Comparison of ENCODE assay signal across 19 cellular contexts in the genomic region with DNA sequence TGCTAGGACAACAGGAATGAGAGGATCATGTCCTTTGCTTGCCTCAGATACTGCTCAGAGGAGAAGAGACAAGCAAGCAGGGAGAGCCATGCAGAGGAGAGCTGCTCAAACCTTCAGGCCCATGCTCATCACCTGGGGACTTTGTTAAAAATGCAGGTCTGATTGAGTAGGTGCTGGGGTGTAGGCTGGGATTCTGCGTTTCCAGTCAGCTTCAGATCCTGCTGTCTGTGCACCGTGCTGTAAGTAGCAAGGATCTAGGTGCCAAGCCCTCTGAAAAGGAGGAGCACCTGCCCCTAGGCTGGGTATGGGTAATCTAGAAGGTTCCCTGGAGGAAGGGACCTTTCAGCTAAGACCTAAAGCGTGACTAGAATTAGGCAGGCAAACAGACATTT. TPM values are rescaled to one million over a fixed set of nuclear protein-coding genes. Genes with fewer than 3 reads are reported as not detected.
DNase-seq lines count a peak whose midpoint lies in the region; ATAC-seq and TF ChIP-seq lines count a peak whose summit lies in the region.
"Had no signal": no experiment of that assay in that cellular context is flagged by ENCODE, and none has a peak within 500 bp of the region (broad histone marks: within the 10 kb centered on the region; RNA-seq: fewer than 3 reads in every experiment).

No MANE protein-coding gene starts in this region.

- no peaks in the 10 kb centered on the region for H3K27me3 ChIP-seq in CD8-positive, alpha-beta T cell (ENCODE audit: insufficient read depth, low read length)
- H3K27me3 ChIP-seq in lung (ENCODE audit: control insufficient read depth, insufficient read depth): no peaks in the 10 kb centered on the region
- no peaks in the 10 kb centered on the region for H3K27me3 ChIP-seq in sigmoid colon
- H3K27me3 ChIP-seq: adrenal gland had no signal

- no peak overlapping the region for H3K4me3 ChIP-seq in CD8-positive, alpha-beta T cell (ENCODE audit: low read depth, low read length)
- H3K4me3 ChIP-seq in lung: no peak overlapping the region
- H3K4me3 ChIP-seq in sigmoid colon: no peak overlapping the region
- H3K4me3 ChIP-seq: adrenal gland had no signal

- H3K27ac ChIP-seq in CD8-positive, alpha-beta T cell (ENCODE audit: low read depth, low read length): no peak overlapping the region
- H3K27ac ChIP-seq in lung (ENCODE audit: low read depth in 1 of 2, low read length in 1 of 2) (no peak overlapping the region), sigmoid colon (peak overlapping the region; percentile 86 to 93 (median 88))

- TF ChIP-seq POLR2A in sigmoid colon (IDR thresholded peaks at IDR 0.05): no peak

- TF ChIP-seq CTCF in CD8-positive, alpha-beta T cell (IDR thresholded peaks at IDR 0.05): no peak
- TF ChIP-seq CTCF in lung (IDR thresholded peaks at IDR 0.05; ENCODE audit: control extremely low read depth, extremely low read depth): no peak
- no peak for TF ChIP-seq CTCF in sigmoid colon (IDR thresholded peaks at IDR 0.05)
- no peak for TF ChIP-seq CTCF in omental fat pad (IDR thresholded peaks at IDR 0.05)

- DNase-seq in CD8-positive, alpha-beta T cell: no peak
- DNase-seq in T-helper 17 cell: no peak
- no peak for DNase-seq in lung (ENCODE audit: low spot score)
- no peak for DNase-seq in sigmoid colon
- no peak for DNase-seq in Right ventricle myocardium inferior (ENCODE audit: missing footprints)
- DNase-seq in activated CD4-positive, alpha-beta T cell treated with anti-CD3 and anti-CD28 coated beads for 1 hour: no peak
- DNase-seq in omental fat pad (ENCODE audit: low spot score): no peak
- DNase-seq in NOMO-1 treated with dmso at 0.1 percent for 144 hours (lab: John Stamatoyannopoulos, UW; ENCODE audit: unreplicated experiment): no peak
- DNase-seq: activated effector memory CD4-positive, alpha-beta T cell treated with Interleukin-2 at 50 U/mL for 16 hours; adrenal gland; CD8-positive, alpha-beta memory T cell; effector CD4-positive, alpha-beta T cell; H7; immature natural killer cell; NCI-H2029 treated with DMSO at 0.1 percent for 48 hours; NCI-H510A treated with DMSO at 0.1 percent for 48 hours; SIG-M5 had no signal

- H3K4me1 ChIP-seq in CD8-positive, alpha-beta T cell (ENCODE audit: insufficient read depth, low read length): peaks cover 50% of the 10 kb centered on the region
- H3K4me1 ChIP-seq in lung (ENCODE audit: control insufficient read depth in 2 of 2, insufficient read depth in 2 of 2, low read length in 2 of 2): peaks cover 5 to 14% of the 10 kb centered on the region in 2 donors
- peaks cover 0 to 98% (median 92%) of the 10 kb centered on the region in 4 donors for H3K4me1 ChIP-seq in sigmoid colon

- peak overlapping the region; percentile 0 for H3K27ac Mint-ChIP-seq in CD8-positive, alpha-beta T cell
- peak overlapping the region; percentile 67 for H3K27ac Mint-ChIP-seq in T-helper 17 cell
- H3K27ac Mint-ChIP-seq: T-helper 1 cell treated with Interleukin-12 subunit alpha and Interleukin-12 subunit beta and Interleukin-4 antibody, amounts not matched to agents 30 μg/mL and 1 μg/mL, for 36 hours had no signal

- peaks cover 2% of the 10 kb centered on the region for H3K36me3 Mint-ChIP-seq in CD8-positive, alpha-beta T cell
- H3K36me3 Mint-ChIP-seq in T-helper 17 cell (ENCODE audit: low read depth): no peaks in the 10 kb centered on the region
- H3K36me3 Mint-ChIP-seq: immature natural killer cell had no signal

- no peaks in the 10 kb centered on the region for H3K36me3 ChIP-seq in CD8-positive, alpha-beta T cell (ENCODE audit: insufficient read depth, low read length)
- H3K36me3 ChIP-seq in lung (ENCODE audit: control insufficient read depth in 2 of 2, insufficient read depth in 2 of 2, low read length in 2 of 2) (no peaks in the 10 kb centered on the region), sigmoid colon (no peaks in the 10 kb centered on the region)
- H3K36me3 ChIP-seq: adrenal gland had no signal

- no peak overlapping the region for H3K4me3 Mint-ChIP-seq in CD8-positive, alpha-beta T cell
- no peak overlapping the region for H3K4me3 Mint-ChIP-seq in T-helper 17 cell
- H3K4me3 Mint-ChIP-seq: CD8-positive, alpha-beta memory T cell; IgD-negative memory B cell; immature natural killer cell; T-helper 1 cell treated with Interleukin-12 subunit alpha and Interleukin-12 subunit beta and Interleukin-4 antibody, amounts not matched to agents 30 μg/mL and 1 μg/mL, for 36 hours had no signal

- H3K27me3 Mint-ChIP-seq in CD8-positive, alpha-beta T cell (ENCODE audit: low read depth): no peaks in the 10 kb centered on the region
- no peaks in the 10 kb centered on the region for H3K27me3 Mint-ChIP-seq in T-helper 17 cell
- H3K27me3 Mint-ChIP-seq: CD8-positive, alpha-beta memory T cell; IgD-negative memory B cell had no signal

- no peaks in the 10 kb centered on the region for H3K9me3 ChIP-seq in CD8-positive, alpha-beta T cell (ENCODE audit: low read length)
- no peaks in the 10 kb centered on the region for H3K9me3 ChIP-seq in T-helper 17 cell (ENCODE audit: control insufficient read depth, low read length, poor library complexity, severe bottlenecking)
- no peaks in the 10 kb centered on the region for H3K9me3 ChIP-seq in lung (ENCODE audit: control insufficient read depth in 2 of 2, insufficient read depth in 1 of 2, low read length in 1 of 2)
- no peaks in the 10 kb centered on the region for H3K9me3 ChIP-seq in sigmoid colon
- H3K9me3 ChIP-seq: adrenal gland had no signal

- peaks cover 60% of the 10 kb centered on the region for H3K4me1 Mint-ChIP-seq in CD8-positive, alpha-beta T cell (ENCODE audit: low read depth)
- H3K4me1 Mint-ChIP-seq in T-helper 17 cell: peaks cover 34% of the 10 kb centered on the region

- intact Hi-C loops in CD8-positive, alpha-beta T cell (cut with DNase I, micrococcal nuclease): no loop called here
- intact Hi-C loops in sigmoid colon (cut with DNase I): no loop called here
- intact Hi-C loops in Right ventricle myocardium inferior (cut with DNase I): no loop called here

- TF ChIP-seq EP300 in sigmoid colon (IDR thresholded peaks at IDR 0.05): no peak

- WGBS in lung, 2 donors: 90 to 98% methylated on average over 3 of the region's 3 CpGs
- 40 to 77% methylated on average over 3 of the region's 3 CpGs for WGBS in sigmoid colon, 2 donors

- H3K9me3 Mint-ChIP-seq in CD8-positive, alpha-beta T cell: no peaks in the 10 kb centered on the region
- H3K9me3 Mint-ChIP-seq: CD8-positive, alpha-beta memory T cell; IgD-negative memory B cell; immature natural killer cell; T-helper 1 cell treated with Interleukin-12 subunit alpha and Interleukin-12 subunit beta and Interleukin-4 antibody, amounts not matched to agents 30 μg/mL and 1 μg/mL, for 36 hours had no signal

- POLR2A ChIA-PET in CD8-positive, alpha-beta T cell (lab: Charles Lee): interaction anchor here (1.0 kb wide), 1 partner anchor 507 kb away, joined by 3 read pairs; no protein-coding TSS in a partner anchor

- CTCF ChIA-PET in CD8-positive, alpha-beta T cell (lab: Charles Lee): interaction anchor here (1.7 kb wide), 1 partner anchor 162 kb away, joined by 5 read pairs; no protein-coding TSS in a partner anchor

- ATAC-seq in CD8-positive, alpha-beta T cell: no peak
- ATAC-seq in T-helper 17 cell (no peak), lung (ENCODE audit: insufficient read depth, low FRiP score) (peak; percentile 11), Right ventricle myocardium inferior (no peak), omental fat pad (ENCODE audit: low FRiP score) (no peak)

RNA-seq across cellular contexts. Expression of gene FLNB, which starts 7.3 kb away (rescaled TPM):
- total RNA-seq in CD8-positive, alpha-beta T cell: 10 to 100 TPM; 46.8 to 52.1 TPM
- total RNA-seq in T-helper 17 cell: 10 to 100 TPM; 41.1 to 42.5 TPM
- total RNA-seq in lung: 100 to 1,000 TPM; 115 to 122 TPM
- polyA plus RNA-seq in lung: 10 to 100 TPM; 32.4 to 72.2 TPM
- total RNA-seq in sigmoid colon: 100 to 1,000 TPM in 1 of 4 donors, 10 to 100 TPM in 3; 51.7 to 121 (median 76.7) TPM
- 100 to 1,000 TPM; 109 to 277 (median 121) TPM for polyA plus RNA-seq in sigmoid colon
- 32.1 TPM for total RNA-seq in Right ventricle myocardium inferior
- total RNA-seq in omental fat pad: 100 to 1,000 TPM in 3 of 4 donors, 10 to 100 TPM in 1; 82.5 to 192 (median 145) TPM

Comparison
In these comparisons a context has a peak if more than half of its experiments do, and no peak if none do; other contexts are left out.
1. H3K27ac ChIP-seq: peak in sigmoid colon (4 of 4); none in CD8-positive, alpha-beta T cell (single experiment) and lung (0 of 2).